Comparison of ENCODE assay signal across 15 cellular contexts in the genomic region with DNA sequence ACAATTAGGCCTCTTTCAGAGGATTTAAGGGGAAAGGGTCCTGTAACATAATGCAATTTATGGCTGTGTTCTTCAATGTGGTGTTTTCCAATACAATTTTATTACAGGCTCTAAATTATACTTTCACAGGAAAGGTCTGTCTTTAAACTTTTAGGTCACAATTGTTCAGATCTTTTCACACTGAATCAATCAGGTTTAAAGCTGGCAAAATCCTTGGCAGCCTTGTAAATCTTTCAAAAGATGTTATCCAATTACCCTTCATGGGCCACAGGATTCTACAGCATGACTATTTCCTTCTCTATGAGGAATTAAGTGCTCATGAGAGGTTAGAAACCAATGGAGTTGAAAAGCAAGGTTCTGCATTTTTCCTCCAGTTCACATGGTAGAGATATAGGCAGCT.
"Had no signal": no experiment of that assay in that cellular context is flagged by ENCODE, and none has a peak within 500 bp of the region (broad histone marks: within the 10 kb centered on the region; RNA-seq: fewer than 3 reads in every experiment).

No MANE protein-coding gene starts in this region.

- H3K27ac Mint-ChIP-seq: activated CD8-positive, alpha-beta T cell treated with anti-CD3 and anti-CD28 coated beads, Interleukin-2, amount 10 ng/mL, durations not matched to agents 7 days and 5 days; activated T-helper 1 cell treated with anti-CD3 and anti-CD28 coated beads, Interleukin-12 subunit alpha, Interleukin-12 subunit beta, Interleukin-2, Interleukin-4 antibody, amounts not matched to agents 30 ng/mL and 10 ng/mL and 1 ng/mL, durations not matched to agents 14 hours and 24 hours and 36 hours; immature natural killer cell; memory B cell; natural killer cell treated with Interleukin-12 subunit alpha and Interleukin-12 subunit beta and Interleukin-15 and Interleukin-18, amount 100 ng/mL, for 72 hours had no signal

- H3K36me3 ChIP-seq: pancreas, right atrium auricular region, uterus had no signal

- H3K4me3 ChIP-seq: pancreas, right atrium auricular region, skin epidermis, uterus had no signal

- ATAC-seq: activated CD8-positive, alpha-beta T cell treated with anti-CD3 and anti-CD28 coated beads, Interleukin-2, amount 10 ng/mL, durations not matched to agents 7 days and 5 days; foreskin keratinocyte; left lobe of liver; natural killer cell treated with Interleukin-12 subunit alpha and Interleukin-12 subunit beta and Interleukin-15 and Interleukin-18, amount 100 ng/mL, for 72 hours had no signal

- H3K27ac ChIP-seq: foreskin keratinocyte, right atrium auricular region, skin epidermis, uterus, VCaP had no signal

- H3K27me3 Mint-ChIP-seq: memory B cell; natural killer cell treated with Interleukin-12 subunit alpha and Interleukin-12 subunit beta and Interleukin-15 and Interleukin-18, amount 100 ng/mL, for 72 hours had no signal

- DNase-seq: activated CD4-positive, alpha-beta T cell treated with anti-CD3 and anti-CD28 coated beads for 4 hours; activated CD8-positive, alpha-beta T cell treated with anti-CD3 and anti-CD28 coated beads, Interleukin-2, amount 10 ng/mL, durations not matched to agents 7 days and 5 days; activated naive CD4-positive, alpha-beta T cell; aorta; foreskin keratinocyte; immature natural killer cell; pancreas; uterus had no signal

- H3K27me3 ChIP-seq: foreskin keratinocyte, pancreas, right atrium auricular region, uterus had no signal

- H3K4me1 ChIP-seq: foreskin keratinocyte, pancreas, right atrium auricular region, uterus had no signal

- H3K4me1 Mint-ChIP-seq: immature natural killer cell, memory B cell had no signal

- H3K9me3 Mint-ChIP-seq: activated T-helper 1 cell treated with anti-CD3 and anti-CD28 coated beads, Interleukin-12 subunit alpha, Interleukin-12 subunit beta, Interleukin-2, Interleukin-4 antibody, amounts not matched to agents 30 ng/mL and 10 ng/mL and 1 ng/mL, durations not matched to agents 14 hours and 24 hours and 36 hours; immature natural killer cell; memory B cell; natural killer cell treated with Interleukin-12 subunit alpha and Interleukin-12 subunit beta and Interleukin-15 and Interleukin-18, amount 100 ng/mL, for 72 hours had no signal

- H3K36me3 Mint-ChIP-seq: immature natural killer cell; memory B cell; natural killer cell treated with Interleukin-12 subunit alpha and Interleukin-12 subunit beta and Interleukin-15 and Interleukin-18, amount 100 ng/mL, for 72 hours had no signal

- H3K9me3 ChIP-seq: pancreas, right atrium auricular region, uterus had no signal

- H3K4me3 Mint-ChIP-seq: activated CD8-positive, alpha-beta T cell treated with anti-CD3 and anti-CD28 coated beads, Interleukin-2, amount 10 ng/mL, durations not matched to agents 7 days and 5 days; activated T-helper 1 cell treated with anti-CD3 and anti-CD28 coated beads, Interleukin-12 subunit alpha, Interleukin-12 subunit beta, Interleukin-2, Interleukin-4 antibody, amounts not matched to agents 30 ng/mL and 10 ng/mL and 1 ng/mL, durations not matched to agents 14 hours and 24 hours and 36 hours; immature natural killer cell; memory B cell; natural killer cell treated with Interleukin-12 subunit alpha and Interleukin-12 subunit beta and Interleukin-15 and Interleukin-18, amount 100 ng/mL, for 72 hours had no signal
